16 cellular contexts compared by ENCODE assay signal in genomic region chr22:33891992-33892391, GRCh38. TPM values are rescaled to one million over a fixed set of nuclear protein-coding genes. Genes with fewer than 3 reads are reported as not detected.
DNase-seq lines count a peak whose midpoint lies in the region; ATAC-seq and TF ChIP-seq lines count a peak whose summit lies in the region.
"Had no signal": no experiment of that assay in that cellular context is flagged by ENCODE, and none has a peak within 500 bp of the region (broad histone marks: within the 10 kb centered on the region; RNA-seq: fewer than 3 reads in every experiment).

No MANE protein-coding gene starts in this region.

- no peak for TF ChIP-seq CTCF in heart right ventricle (IDR thresholded peaks at IDR 0.05)

- H3K9me3 ChIP-seq in heart right ventricle, result peaks cover 0 to 8% (median 0%) of the 10 kb centered on the region in 11 donors

- H3K27me3 ChIP-seq in heart right ventricle, result no peaks in the 10 kb centered on the region

- H3K27ac ChIP-seq in heart right ventricle, result no peak overlapping the region
- H3K27ac ChIP-seq: KMS-11 had no signal

- 89 to 90% methylated on average over 7 of the region's 7 CpGs for WGBS in heart right ventricle, 2 donors

- DNase-seq in cardiac septum (ENCODE audit: low spot score) (peak; percentile 26), heart right ventricle (no peak), NAMALWA (ENCODE audit: low spot score) (peak; percentile 70), kidney tubule cell (ENCODE audit: low spot score) (peak; percentile 23), mesenteric fat pad (ENCODE audit: low spot score) (no peak)
- DNase-seq in activated effector memory CD4-positive, alpha-beta T cell treated with anti-CD3 and anti-CD28 coated beads, Interleukin-2, amount 50 U/mL, for 16 hours, result no peak
- DNase-seq: 8988T; AML-193; C1 segment of cervical spinal cord; CD4-positive, alpha-beta memory T cell; DMS79; GOT3; H9 had no signal

- intact Hi-C loops in cardiac septum (cut with DNase I), result no loop called here
- intact Hi-C loops in heart right ventricle (cut with DNase I), result no loop called here

- no peaks in the 10 kb centered on the region for H3K36me3 ChIP-seq in heart right ventricle

- H3K4me1 ChIP-seq in heart right ventricle, result peaks cover 9 to 68% (median 43%) of the 10 kb centered on the region in 9 donors

- H3K4me3 ChIP-seq in heart right ventricle, result no peak overlapping the region

- ATAC-seq in heart right ventricle (no peak), GM18861 (IDR thresholded peaks at IDR 0.05; ENCODE audit: unreplicated experiment) (no peak)
- ATAC-seq: HepG2 had no signal

RNA-seq across cellular contexts. Expression of gene LARGE1, which starts 28.3 kb away (rescaled TPM):
- total RNA-seq in cardiac septum (119 TPM), heart right ventricle (100 to 1,000 TPM; 118 to 184 (median 148) TPM), mesenteric fat pad (26.2 TPM)
- polyA plus RNA-seq in heart right ventricle, result 10 to 100 TPM; 33.7 to 34.3 TPM

Comparison
In these comparisons a context has a peak if more than half of its experiments do, and no peak if none do; other contexts are left out.
1. DNase-seq: peak in cardiac septum (single experiment), NAMALWA (single experiment) and kidney tubule cell (single experiment); none in heart right ventricle (0 of 2), activated effector memory CD4-positive, alpha-beta T cell treated with anti-CD3 and anti-CD28 coated beads, Interleukin-2, amount 50 U/mL, for 16 hours (single experiment) and mesenteric fat pad (single experiment).